ENCODE assay signal across 1 cellular context in the genomic region with DNA sequence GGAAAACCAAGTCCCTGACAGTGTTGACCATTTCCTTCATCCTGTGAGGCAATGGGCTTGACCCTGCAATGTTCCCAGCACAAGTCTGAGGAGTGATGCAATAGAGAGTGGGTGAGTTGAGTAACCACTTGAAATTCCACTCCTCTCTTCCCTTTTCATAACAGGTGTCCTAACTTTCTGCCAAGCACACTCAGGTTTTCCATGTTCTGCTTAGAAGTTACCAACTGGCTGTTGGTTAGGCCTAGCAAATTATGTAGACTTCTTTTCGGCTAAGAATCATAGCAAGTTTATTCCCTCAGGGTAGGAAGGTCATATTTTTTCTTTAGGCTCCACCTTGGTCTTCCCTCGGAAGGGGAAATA.
A peak's percentile ranks its signal among the peaks of the same experiment; 100 is the strongest.
TF ChIP-seq lines count a peak whose summit lies in the region.

No MANE protein-coding gene starts in this region.

TF ChIP-seq in K562, 482 proteins besides CTCF, POLR2A, EP300 and RAD21 (continued from another document):
- TF ChIP-seq, protein P1, sequence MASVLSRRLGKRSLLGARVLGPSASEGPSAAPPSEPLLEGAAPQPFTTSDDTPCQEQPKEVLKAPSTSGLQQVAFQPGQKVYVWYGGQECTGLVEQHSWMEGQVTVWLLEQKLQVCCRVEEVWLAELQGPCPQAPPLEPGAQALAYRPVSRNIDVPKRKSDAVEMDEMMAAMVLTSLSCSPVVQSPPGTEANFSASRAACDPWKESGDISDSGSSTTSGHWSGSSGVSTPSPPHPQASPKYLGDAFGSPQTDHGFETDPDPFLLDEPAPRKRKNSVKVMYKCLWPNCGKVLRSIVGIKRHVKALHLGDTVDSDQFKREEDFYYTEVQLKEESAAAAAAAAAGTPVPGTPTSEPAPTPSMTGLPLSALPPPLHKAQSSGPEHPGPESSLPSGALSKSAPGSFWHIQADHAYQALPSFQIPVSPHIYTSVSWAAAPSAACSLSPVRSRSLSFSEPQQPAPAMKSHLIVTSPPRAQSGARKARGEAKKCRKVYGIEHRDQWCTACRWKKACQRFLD (CRISPR knock-in tag; IDR thresholded peaks at IDR 0.05): no peak
- TF ChIP-seq ZNF79 (CRISPR knock-in tag; IDR thresholded peaks at IDR 0.05; ENCODE audit: low read depth) (no peak), NR2F6 (CRISPR knock-in tag; IDR thresholded peaks at IDR 0.05) (no peak), NUFIP1 (IDR thresholded peaks at IDR 0.05; ENCODE audit: partially characterized antibody) (no peak), ZNF584 (CRISPR knock-in tag; IDR thresholded peaks at IDR 0.05; ENCODE audit: low read depth) (peak; percentile 78), TEAD4 (IDR thresholded peaks at IDR 0.05; ENCODE audit: low read length) (peak; percentile 26; the same call in 1 of the 2 replicates), TEAD4 (CRISPR knock-in tag; IDR thresholded peaks at IDR 0.05; ENCODE audit: borderline replicate concordance) (no peak), ARID2 (IDR thresholded peaks at IDR 0.05) (no peak), BMI1 (IDR thresholded peaks at IDR 0.05; ENCODE audit: low read length) (no peak), NFRKB (IDR thresholded peaks at IDR 0.05; ENCODE audit: low read depth) (no peak), HLTF (IDR thresholded peaks at IDR 0.05) (no peak), FOXK1 (CRISPR knock-in tag; IDR thresholded peaks at IDR 0.05; ENCODE audit: borderline replicate concordance) (no peak), CBX5 (IDR thresholded peaks at IDR 0.05; ENCODE audit: borderline replicate concordance, low read depth) (no peak), NR2C2 (CRISPR knock-in tag; IDR thresholded peaks at IDR 0.05) (no peak), NR2C2 (tag; IDR thresholded peaks at IDR 0.05) (peak; percentile 76; the same call in 1 of the 2 replicates), ZNF41 (CRISPR knock-in tag; conservative IDR thresholded peaks at IDR 0.05) (no peak), CEBPB (tag; IDR thresholded peaks at IDR 0.05) (peak; percentile 97), NRF1 (conservative IDR thresholded peaks at IDR 0.05 in 1 of 2, IDR thresholded peaks at IDR 0.05 in 1 of 2) (0 out of 4 replicates have a peak, but pooled peaks of 1 of the 2 experiments have one; percentile 23)
- TF ChIP-seq, protein P2, sequence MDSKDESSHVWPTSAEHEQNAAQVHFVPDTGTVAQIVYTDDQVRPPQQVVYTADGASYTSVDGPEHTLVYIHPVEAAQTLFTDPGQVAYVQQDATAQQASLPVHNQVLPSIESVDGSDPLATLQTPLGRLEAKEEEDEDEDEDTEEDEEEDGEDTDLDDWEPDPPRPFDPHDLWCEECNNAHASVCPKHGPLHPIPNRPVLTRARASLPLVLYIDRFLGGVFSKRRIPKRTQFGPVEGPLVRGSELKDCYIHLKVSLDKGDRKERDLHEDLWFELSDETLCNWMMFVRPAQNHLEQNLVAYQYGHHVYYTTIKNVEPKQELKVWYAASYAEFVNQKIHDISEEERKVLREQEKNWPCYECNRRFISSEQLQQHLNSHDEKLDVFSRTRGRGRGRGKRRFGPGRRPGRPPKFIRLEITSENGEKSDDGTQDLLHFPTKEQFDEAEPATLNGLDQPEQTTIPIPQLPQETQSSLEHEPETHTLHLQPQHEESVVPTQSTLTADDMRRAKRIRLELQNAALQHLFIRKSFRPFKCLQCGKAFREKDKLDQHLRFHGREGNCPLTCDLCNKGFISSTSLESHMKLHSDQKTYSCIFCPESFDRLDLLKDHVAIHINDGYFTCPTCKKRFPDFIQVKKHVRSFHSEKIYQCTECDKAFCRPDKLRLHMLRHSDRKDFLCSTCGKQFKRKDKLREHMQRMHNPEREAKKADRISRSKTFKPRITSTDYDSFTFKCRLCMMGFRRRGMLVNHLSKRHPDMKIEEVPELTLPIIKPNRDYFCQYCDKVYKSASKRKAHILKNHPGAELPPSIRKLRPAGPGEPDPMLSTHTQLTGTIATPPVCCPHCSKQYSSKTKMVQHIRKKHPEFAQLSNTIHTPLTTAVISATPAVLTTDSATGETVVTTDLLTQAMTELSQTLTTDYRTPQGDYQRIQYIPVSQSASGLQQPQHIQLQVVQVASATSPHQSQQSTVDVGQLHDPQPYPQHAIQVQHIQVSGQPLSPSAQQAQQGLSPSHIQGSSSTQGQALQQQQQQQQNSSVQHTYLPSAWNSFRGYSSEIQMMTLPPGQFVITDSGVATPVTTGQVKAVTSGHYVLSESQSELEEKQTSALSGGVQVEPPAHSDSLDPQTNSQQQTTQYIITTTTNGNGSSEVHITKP (IDR thresholded peaks at IDR 0.05; ENCODE audit: partially characterized antibody): no peak
- TF ChIP-seq, protein P3, sequence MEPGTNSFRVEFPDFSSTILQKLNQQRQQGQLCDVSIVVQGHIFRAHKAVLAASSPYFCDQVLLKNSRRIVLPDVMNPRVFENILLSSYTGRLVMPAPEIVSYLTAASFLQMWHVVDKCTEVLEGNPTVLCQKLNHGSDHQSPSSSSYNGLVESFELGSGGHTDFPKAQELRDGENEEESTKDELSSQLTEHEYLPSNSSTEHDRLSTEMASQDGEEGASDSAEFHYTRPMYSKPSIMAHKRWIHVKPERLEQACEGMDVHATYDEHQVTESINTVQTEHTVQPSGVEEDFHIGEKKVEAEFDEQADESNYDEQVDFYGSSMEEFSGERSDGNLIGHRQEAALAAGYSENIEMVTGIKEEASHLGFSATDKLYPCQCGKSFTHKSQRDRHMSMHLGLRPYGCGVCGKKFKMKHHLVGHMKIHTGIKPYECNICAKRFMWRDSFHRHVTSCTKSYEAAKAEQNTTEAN (CRISPR knock-in tag; IDR thresholded peaks at IDR 0.05): no peak
- TF ChIP-seq, protein P4, sequence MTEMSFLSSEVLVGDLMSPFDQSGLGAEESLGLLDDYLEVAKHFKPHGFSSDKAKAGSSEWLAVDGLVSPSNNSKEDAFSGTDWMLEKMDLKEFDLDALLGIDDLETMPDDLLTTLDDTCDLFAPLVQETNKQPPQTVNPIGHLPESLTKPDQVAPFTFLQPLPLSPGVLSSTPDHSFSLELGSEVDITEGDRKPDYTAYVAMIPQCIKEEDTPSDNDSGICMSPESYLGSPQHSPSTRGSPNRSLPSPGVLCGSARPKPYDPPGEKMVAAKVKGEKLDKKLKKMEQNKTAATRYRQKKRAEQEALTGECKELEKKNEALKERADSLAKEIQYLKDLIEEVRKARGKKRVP (CRISPR knock-in tag; IDR thresholded peaks at IDR 0.05): peak; percentile 76; the same call in 1 of the 2 replicates
- TF ChIP-seq, protein P5, sequence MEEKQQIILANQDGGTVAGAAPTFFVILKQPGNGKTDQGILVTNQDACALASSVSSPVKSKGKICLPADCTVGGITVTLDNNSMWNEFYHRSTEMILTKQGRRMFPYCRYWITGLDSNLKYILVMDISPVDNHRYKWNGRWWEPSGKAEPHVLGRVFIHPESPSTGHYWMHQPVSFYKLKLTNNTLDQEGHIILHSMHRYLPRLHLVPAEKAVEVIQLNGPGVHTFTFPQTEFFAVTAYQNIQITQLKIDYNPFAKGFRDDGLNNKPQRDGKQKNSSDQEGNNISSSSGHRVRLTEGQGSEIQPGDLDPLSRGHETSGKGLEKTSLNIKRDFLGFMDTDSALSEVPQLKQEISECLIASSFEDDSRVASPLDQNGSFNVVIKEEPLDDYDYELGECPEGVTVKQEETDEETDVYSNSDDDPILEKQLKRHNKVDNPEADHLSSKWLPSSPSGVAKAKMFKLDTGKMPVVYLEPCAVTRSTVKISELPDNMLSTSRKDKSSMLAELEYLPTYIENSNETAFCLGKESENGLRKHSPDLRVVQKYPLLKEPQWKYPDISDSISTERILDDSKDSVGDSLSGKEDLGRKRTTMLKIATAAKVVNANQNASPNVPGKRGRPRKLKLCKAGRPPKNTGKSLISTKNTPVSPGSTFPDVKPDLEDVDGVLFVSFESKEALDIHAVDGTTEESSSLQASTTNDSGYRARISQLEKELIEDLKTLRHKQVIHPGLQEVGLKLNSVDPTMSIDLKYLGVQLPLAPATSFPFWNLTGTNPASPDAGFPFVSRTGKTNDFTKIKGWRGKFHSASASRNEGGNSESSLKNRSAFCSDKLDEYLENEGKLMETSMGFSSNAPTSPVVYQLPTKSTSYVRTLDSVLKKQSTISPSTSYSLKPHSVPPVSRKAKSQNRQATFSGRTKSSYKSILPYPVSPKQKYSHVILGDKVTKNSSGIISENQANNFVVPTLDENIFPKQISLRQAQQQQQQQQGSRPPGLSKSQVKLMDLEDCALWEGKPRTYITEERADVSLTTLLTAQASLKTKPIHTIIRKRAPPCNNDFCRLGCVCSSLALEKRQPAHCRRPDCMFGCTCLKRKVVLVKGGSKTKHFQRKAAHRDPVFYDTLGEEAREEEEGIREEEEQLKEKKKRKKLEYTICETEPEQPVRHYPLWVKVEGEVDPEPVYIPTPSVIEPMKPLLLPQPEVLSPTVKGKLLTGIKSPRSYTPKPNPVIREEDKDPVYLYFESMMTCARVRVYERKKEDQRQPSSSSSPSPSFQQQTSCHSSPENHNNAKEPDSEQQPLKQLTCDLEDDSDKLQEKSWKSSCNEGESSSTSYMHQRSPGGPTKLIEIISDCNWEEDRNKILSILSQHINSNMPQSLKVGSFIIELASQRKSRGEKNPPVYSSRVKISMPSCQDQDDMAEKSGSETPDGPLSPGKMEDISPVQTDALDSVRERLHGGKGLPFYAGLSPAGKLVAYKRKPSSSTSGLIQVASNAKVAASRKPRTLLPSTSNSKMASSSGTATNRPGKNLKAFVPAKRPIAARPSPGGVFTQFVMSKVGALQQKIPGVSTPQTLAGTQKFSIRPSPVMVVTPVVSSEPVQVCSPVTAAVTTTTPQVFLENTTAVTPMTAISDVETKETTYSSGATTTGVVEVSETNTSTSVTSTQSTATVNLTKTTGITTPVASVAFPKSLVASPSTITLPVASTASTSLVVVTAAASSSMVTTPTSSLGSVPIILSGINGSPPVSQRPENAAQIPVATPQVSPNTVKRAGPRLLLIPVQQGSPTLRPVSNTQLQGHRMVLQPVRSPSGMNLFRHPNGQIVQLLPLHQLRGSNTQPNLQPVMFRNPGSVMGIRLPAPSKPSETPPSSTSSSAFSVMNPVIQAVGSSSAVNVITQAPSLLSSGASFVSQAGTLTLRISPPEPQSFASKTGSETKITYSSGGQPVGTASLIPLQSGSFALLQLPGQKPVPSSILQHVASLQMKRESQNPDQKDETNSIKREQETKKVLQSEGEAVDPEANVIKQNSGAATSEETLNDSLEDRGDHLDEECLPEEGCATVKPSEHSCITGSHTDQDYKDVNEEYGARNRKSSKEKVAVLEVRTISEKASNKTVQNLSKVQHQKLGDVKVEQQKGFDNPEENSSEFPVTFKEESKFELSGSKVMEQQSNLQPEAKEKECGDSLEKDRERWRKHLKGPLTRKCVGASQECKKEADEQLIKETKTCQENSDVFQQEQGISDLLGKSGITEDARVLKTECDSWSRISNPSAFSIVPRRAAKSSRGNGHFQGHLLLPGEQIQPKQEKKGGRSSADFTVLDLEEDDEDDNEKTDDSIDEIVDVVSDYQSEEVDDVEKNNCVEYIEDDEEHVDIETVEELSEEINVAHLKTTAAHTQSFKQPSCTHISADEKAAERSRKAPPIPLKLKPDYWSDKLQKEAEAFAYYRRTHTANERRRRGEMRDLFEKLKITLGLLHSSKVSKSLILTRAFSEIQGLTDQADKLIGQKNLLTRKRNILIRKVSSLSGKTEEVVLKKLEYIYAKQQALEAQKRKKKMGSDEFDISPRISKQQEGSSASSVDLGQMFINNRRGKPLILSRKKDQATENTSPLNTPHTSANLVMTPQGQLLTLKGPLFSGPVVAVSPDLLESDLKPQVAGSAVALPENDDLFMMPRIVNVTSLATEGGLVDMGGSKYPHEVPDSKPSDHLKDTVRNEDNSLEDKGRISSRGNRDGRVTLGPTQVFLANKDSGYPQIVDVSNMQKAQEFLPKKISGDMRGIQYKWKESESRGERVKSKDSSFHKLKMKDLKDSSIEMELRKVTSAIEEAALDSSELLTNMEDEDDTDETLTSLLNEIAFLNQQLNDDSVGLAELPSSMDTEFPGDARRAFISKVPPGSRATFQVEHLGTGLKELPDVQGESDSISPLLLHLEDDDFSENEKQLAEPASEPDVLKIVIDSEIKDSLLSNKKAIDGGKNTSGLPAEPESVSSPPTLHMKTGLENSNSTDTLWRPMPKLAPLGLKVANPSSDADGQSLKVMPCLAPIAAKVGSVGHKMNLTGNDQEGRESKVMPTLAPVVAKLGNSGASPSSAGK (IDR thresholded peaks at IDR 0.05): peak; percentile 18; the same call in 1 of the 2 replicates
- TF ChIP-seq, protein P6, sequence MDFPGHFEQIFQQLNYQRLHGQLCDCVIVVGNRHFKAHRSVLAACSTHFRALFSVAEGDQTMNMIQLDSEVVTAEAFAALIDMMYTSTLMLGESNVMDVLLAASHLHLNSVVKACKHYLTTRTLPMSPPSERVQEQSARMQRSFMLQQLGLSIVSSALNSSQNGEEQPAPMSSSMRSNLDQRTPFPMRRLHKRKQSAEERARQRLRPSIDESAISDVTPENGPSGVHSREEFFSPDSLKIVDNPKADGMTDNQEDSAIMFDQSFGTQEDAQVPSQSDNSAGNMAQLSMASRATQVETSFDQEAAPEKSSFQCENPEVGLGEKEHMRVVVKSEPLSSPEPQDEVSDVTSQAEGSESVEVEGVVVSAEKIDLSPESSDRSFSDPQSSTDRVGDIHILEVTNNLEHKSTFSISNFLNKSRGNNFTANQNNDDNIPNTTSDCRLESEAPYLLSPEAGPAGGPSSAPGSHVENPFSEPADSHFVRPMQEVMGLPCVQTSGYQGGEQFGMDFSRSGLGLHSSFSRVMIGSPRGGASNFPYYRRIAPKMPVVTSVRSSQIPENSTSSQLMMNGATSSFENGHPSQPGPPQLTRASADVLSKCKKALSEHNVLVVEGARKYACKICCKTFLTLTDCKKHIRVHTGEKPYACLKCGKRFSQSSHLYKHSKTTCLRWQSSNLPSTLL (IDR thresholded peaks at IDR 0.05): no peak
